Comparison of ENCODE assay signal across 1 cellular context in genomic region chr12:18221726-18222125, GRCh38.
TF ChIP-seq lines count a peak whose summit lies in the region.

No MANE protein-coding gene starts in this region.

TF ChIP-seq in IMR-90, 13 proteins besides CTCF, POLR2A, EP300 and RAD21:
- TF ChIP-seq NFE2L2 (IDR thresholded peaks at IDR 0.05; ENCODE audit: low read depth, low read length) (no peak), RFX5 (IDR thresholded peaks at IDR 0.05; ENCODE audit: low read depth, low read length) (no peak), RCOR1 (IDR thresholded peaks at IDR 0.05; ENCODE audit: insufficient replicate concordance, low read length) (no peak), SMC3 (IDR thresholded peaks at IDR 0.05; ENCODE audit: low read depth, low read length) (no peak), CHD1 (IDR thresholded peaks at IDR 0.05; ENCODE audit: low read depth, low read length) (no peak), MAFK (IDR thresholded peaks at IDR 0.05; ENCODE audit: low read depth, low read length) (peak; percentile 78)
